1 cellular context compared by ENCODE assay signal in the genomic region with DNA sequence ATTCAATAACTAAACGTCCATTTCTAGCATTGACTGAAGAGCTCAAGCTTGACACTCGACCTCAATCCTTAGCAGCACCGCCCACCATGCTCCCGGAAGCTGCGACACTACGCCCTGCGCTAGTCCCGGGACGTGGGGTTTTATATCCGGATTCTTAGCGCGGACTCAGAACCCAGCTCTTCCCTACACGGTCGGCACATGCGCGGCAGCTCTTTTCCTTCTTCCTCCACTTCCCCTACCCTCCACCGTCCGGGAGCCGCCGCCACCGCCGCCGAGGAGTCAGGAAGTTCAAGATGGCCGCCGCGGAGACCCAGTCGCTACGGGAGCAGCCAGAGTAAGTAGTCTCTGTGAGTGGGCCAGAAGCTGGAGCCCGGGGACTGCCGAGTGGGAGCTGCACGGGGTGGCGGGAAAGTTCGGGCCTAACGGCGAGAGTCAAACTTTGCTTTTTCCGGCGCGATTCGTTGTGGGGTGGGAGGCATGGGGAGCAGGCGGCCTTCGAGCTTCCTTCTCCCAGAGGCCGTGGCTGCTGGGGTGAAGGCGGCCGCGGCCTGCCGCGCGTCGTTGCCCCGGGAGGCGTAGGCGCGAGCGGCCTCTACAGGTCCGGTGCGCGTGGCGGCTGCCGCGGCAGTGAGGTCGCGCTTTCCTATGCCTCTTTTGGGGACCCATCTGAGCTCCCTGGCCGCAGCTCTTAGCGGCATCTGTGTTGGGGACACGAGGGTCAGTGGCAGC.
TF ChIP-seq lines count a peak whose summit lies in the region.

No MANE protein-coding gene starts in this region.

TF ChIP-seq in HEK293, 187 proteins besides CTCF, POLR2A, EP300 and RAD21 (continued from another document):
- TF ChIP-seq, protein P1, sequence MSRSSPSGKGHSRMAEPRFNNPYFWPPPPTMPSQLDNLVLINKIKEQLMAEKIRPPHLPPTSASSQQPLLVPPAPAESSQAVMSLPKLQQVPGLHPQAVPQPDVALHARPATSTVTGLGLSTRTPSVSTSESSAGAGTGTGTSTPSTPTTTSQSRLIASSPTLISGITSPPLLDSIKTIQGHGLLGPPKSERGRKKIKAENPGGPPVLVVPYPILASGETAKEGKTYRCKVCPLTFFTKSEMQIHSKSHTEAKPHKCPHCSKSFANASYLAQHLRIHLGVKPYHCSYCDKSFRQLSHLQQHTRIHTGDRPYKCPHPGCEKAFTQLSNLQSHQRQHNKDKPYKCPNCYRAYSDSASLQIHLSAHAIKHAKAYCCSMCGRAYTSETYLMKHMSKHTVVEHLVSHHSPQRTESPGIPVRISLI (tag by site-specific recombination; IDR thresholded peaks at IDR 0.05), result no peak
- 0 out of 2 replicates have a peak, but pooled peaks have one; percentile 12 for TF ChIP-seq ZNF843 (tag by site-specific recombination; IDR thresholded peaks at IDR 0.05)
- TF ChIP-seq ZNF221 (tag by site-specific recombination; IDR thresholded peaks at IDR 0.05; ENCODE audit: borderline replicate concordance), result no peak
- no peak for TF ChIP-seq TRIM28 (IDR thresholded peaks at IDR 0.05; ENCODE audit: borderline replicate concordance, low read length)
- TF ChIP-seq YY2 (tag by site-specific recombination; IDR thresholded peaks at IDR 0.05), result peak; percentile 72; the same call in 1 of the 2 replicates
- TF ChIP-seq PRDM1 (tag by site-specific recombination; IDR thresholded peaks at IDR 0.05), result no peak
- no peak for TF ChIP-seq ZNF426 (tag by site-specific recombination; IDR thresholded peaks at IDR 0.05)
- TF ChIP-seq ZNF777 (tag by site-specific recombination; IDR thresholded peaks at IDR 0.05; ENCODE audit: borderline replicate concordance), result no peak
- no peak for TF ChIP-seq ZNF324 (tag by site-specific recombination; IDR thresholded peaks at IDR 0.05)
- TF ChIP-seq, protein P2, sequence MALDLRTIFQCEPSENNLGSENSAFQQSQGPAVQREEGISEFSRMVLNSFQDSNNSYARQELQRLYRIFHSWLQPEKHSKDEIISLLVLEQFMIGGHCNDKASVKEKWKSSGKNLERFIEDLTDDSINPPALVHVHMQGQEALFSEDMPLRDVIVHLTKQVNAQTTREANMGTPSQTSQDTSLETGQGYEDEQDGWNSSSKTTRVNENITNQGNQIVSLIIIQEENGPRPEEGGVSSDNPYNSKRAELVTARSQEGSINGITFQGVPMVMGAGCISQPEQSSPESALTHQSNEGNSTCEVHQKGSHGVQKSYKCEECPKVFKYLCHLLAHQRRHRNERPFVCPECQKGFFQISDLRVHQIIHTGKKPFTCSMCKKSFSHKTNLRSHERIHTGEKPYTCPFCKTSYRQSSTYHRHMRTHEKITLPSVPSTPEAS (tag by site-specific recombination; IDR thresholded peaks at IDR 0.05), result no peak
- TF ChIP-seq ZNF600 (tag by site-specific recombination; IDR thresholded peaks at IDR 0.05), result peak; percentile 48; the same call in 1 of the 2 replicates
- no peak for TF ChIP-seq ZNF133 (tag by site-specific recombination; IDR thresholded peaks at IDR 0.05)
- no peak for TF ChIP-seq ZNF37A (tag by site-specific recombination; IDR thresholded peaks at IDR 0.05)
- peak; percentile 77; the same call in 1 of the 2 replicates for TF ChIP-seq HOXD13 (CRISPR knock-in tag; IDR thresholded peaks at IDR 0.05; ENCODE audit: borderline replicate concordance)
- TF ChIP-seq SETDB1 (IDR thresholded peaks at IDR 0.05; ENCODE audit: insufficient read length, low read length), result no peak
- TF ChIP-seq HOXA7 (CRISPR knock-in tag; IDR thresholded peaks at IDR 0.05; ENCODE audit: borderline replicate concordance), result no peak
- no peak for TF ChIP-seq ZNF785 (tag by site-specific recombination; IDR thresholded peaks at IDR 0.05)
